Comparison of ENCODE assay signal across 1 cellular context in genomic region chr5:78213799-78214198, GRCh38.
TF ChIP-seq lines count a peak whose summit lies in the region.

No MANE protein-coding gene starts in this region.

TF ChIP-seq in WTC11, 78 proteins besides CTCF, POLR2A, EP300 and RAD21 (continued from another document):
- TF ChIP-seq, protein P1, sequence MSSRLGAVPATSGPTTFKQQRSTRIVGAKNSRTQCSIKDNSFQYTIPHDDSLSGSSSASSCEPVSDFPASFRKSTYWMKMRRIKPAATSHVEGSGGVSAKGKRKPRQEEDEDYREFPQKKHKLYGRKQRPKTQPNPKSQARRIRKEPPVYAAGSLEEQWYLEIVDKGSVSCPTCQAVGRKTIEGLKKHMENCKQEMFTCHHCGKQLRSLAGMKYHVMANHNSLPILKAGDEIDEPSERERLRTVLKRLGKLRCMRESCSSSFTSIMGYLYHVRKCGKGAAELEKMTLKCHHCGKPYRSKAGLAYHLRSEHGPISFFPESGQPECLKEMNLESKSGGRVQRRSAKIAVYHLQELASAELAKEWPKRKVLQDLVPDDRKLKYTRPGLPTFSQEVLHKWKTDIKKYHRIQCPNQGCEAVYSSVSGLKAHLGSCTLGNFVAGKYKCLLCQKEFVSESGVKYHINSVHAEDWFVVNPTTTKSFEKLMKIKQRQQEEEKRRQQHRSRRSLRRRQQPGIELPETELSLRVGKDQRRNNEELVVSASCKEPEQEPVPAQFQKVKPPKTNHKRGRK (CRISPR knock-in tag; IDR thresholded peaks at IDR 0.05; ENCODE audit: borderline replicate concordance) = no peak
- TF ChIP-seq E2F1 (CRISPR knock-in tag; IDR thresholded peaks at IDR 0.05) (no peak), CREB1 (CRISPR knock-in tag; IDR thresholded peaks at IDR 0.05) (no peak), ZNF219 (CRISPR knock-in tag; IDR thresholded peaks at IDR 0.05; ENCODE audit: borderline replicate concordance) (no peak), FOXP4 (CRISPR knock-in tag; IDR thresholded peaks at IDR 0.05) (no peak), TP53 (CRISPR knock-in tag; IDR thresholded peaks at IDR 0.05) (no peak), FOXJ3 (CRISPR knock-in tag; IDR thresholded peaks at IDR 0.05; ENCODE audit: borderline replicate concordance) (no peak), MLX (CRISPR knock-in tag; IDR thresholded peaks at IDR 0.05) (no peak), SOX15 (CRISPR knock-in tag; IDR thresholded peaks at IDR 0.05) (no peak)
- TF ChIP-seq, protein P2, sequence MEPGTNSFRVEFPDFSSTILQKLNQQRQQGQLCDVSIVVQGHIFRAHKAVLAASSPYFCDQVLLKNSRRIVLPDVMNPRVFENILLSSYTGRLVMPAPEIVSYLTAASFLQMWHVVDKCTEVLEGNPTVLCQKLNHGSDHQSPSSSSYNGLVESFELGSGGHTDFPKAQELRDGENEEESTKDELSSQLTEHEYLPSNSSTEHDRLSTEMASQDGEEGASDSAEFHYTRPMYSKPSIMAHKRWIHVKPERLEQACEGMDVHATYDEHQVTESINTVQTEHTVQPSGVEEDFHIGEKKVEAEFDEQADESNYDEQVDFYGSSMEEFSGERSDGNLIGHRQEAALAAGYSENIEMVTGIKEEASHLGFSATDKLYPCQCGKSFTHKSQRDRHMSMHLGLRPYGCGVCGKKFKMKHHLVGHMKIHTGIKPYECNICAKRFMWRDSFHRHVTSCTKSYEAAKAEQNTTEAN (CRISPR knock-in tag; IDR thresholded peaks at IDR 0.05) = no peak
